Comparison of ENCODE assay signal across 25 cellular contexts in the genomic region with DNA sequence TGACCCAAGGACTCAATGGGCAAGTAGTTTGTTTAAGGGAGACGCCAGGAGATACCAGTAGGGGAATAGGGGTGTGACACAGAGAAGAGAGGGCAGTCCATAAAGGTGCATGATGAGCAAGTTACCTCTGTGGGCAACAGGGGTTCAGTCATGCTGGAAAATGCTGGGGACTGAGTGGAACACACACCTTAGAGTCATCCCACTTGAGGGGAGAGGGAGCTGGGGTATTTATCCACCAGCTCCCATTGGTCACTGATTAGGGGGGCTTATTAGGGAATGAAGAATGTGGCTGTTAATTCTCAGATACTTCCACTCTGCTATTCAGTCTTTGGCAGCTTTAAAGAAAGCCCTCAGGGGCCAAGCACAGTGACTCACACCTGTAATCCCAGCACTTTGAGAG.
"Had no signal": no experiment of that assay in that cellular context is flagged by ENCODE, and none has a peak within 500 bp of the region (broad histone marks: within the 10 kb centered on the region; RNA-seq: fewer than 3 reads in every experiment).

No MANE protein-coding gene starts in this region.

- H3K9me3 ChIP-seq: colonic mucosa, gastrocnemius medialis had no signal

- H3K27me3 ChIP-seq: colonic mucosa had no signal

- H3K27ac Mint-ChIP-seq: dendritic cell treated with granulocyte-macrophage colony-stimulating factor and Interleukin-4, amounts not matched to agents 40 ng/mL and 50 ng/mL, for 4 days; effector memory CD8-positive, alpha-beta T cell; endodermal cell had no signal

- H3K27ac ChIP-seq: colonic mucosa, coronary artery, dorsolateral prefrontal cortex, epithelial cell of prostate, esophagus muscularis mucosa, esophagus squamous epithelium, foreskin keratinocyte, gastrocnemius medialis, gastroesophageal sphincter, heart left ventricle, heart right ventricle had no signal

- H3K36me3 ChIP-seq: colonic mucosa, esophagus muscularis mucosa, esophagus squamous epithelium, gastrocnemius medialis, gastroesophageal sphincter, heart left ventricle, heart right ventricle had no signal

- H3K9me3 Mint-ChIP-seq: dendritic cell treated with granulocyte-macrophage colony-stimulating factor and Interleukin-4, amounts not matched to agents 40 ng/mL and 50 ng/mL, for 4 days; effector memory CD8-positive, alpha-beta T cell had no signal

- H3K4me3 ChIP-seq: colonic mucosa, coronary artery, dorsolateral prefrontal cortex, esophagus muscularis mucosa, esophagus squamous epithelium, gastrocnemius medialis, gastroesophageal sphincter, heart left ventricle, heart right ventricle had no signal

- H3K4me3 Mint-ChIP-seq: dendritic cell treated with granulocyte-macrophage colony-stimulating factor and Interleukin-4, amounts not matched to agents 40 ng/mL and 50 ng/mL, for 4 days; effector memory CD8-positive, alpha-beta T cell; endodermal cell had no signal

- ATAC-seq: effector memory CD8-positive, alpha-beta T cell; esophagus mucosa; foreskin keratinocyte; gastrocnemius medialis; gastroesophageal sphincter; heart left ventricle; heart right ventricle had no signal

- DNase-seq: colonic mucosa; cortex of kidney; dermis blood vessel endothelial cell; dorsolateral prefrontal cortex; effector CD4-positive, alpha-beta T cell; effector CD8-positive, alpha-beta T cell; effector memory CD4-positive, alpha-beta T cell; effector memory CD8-positive, alpha-beta T cell; endodermal cell; erythroblast; esophagus squamous epithelium; foreskin fibroblast; foreskin keratinocyte; foreskin melanocyte; gastrocnemius medialis; glutamatergic neuron; head of caudate nucleus; heart left ventricle; heart right ventricle had no signal

- H3K4me1 ChIP-seq: colonic mucosa, esophagus muscularis mucosa, gastrocnemius medialis, gastroesophageal sphincter had no signal
